ENCODE assay signal across 1 cellular context in genomic region chr3:73143821-73144237, GRCh38.
TF ChIP-seq lines count a peak whose summit lies in the region.

No MANE protein-coding gene starts in this region.

TF ChIP-seq in HEK293, 187 proteins besides CTCF, POLR2A, EP300 and RAD21 (continued from another document and continues in another):
- TF ChIP-seq ZNF518A (tag by site-specific recombination; conservative IDR thresholded peaks at IDR 0.05; ENCODE audit: low read depth): peak; percentile 43; the same call in 1 of the 2 replicates
- no peak for TF ChIP-seq KLF7 (tag by site-specific recombination; IDR thresholded peaks at IDR 0.05; ENCODE audit: borderline replicate concordance)
- peak; percentile 91 for TF ChIP-seq IKZF3 (tag by site-specific recombination; IDR thresholded peaks at IDR 0.05)
- TF ChIP-seq ZBTB44 (tag by site-specific recombination; IDR thresholded peaks at IDR 0.05): peak; percentile 77
- TF ChIP-seq ZNF830 (tag by site-specific recombination; IDR thresholded peaks at IDR 0.05; ENCODE audit: low read depth): no peak
- TF ChIP-seq ZNF223 (tag by site-specific recombination; IDR thresholded peaks at IDR 0.05): no peak
- peak; percentile 35; the same call in 1 of the 2 replicates for TF ChIP-seq ZSCAN30 (tag by site-specific recombination; IDR thresholded peaks at IDR 0.05)
- TF ChIP-seq MEIS1 (CRISPR knock-in tag; IDR thresholded peaks at IDR 0.05; ENCODE audit: borderline replicate concordance): no peak
- TF ChIP-seq ZNF692 (tag by site-specific recombination; IDR thresholded peaks at IDR 0.05): 0 out of 2 replicates have a peak, but pooled peaks have one; percentile 24
- peak; percentile 97 for TF ChIP-seq ZNF843 (tag by site-specific recombination; IDR thresholded peaks at IDR 0.05)
- no peak for TF ChIP-seq ZNF248 (tag by site-specific recombination; IDR thresholded peaks at IDR 0.05)
- TF ChIP-seq ZXDB (tag by site-specific recombination; IDR thresholded peaks at IDR 0.05): peak; percentile 88
- TF ChIP-seq INSM2 (tag by site-specific recombination; IDR thresholded peaks at IDR 0.05): peak; percentile 75
- 0 out of 2 replicates have a peak, but pooled peaks have one; percentile 50 for TF ChIP-seq ZNF660 (tag by site-specific recombination; IDR thresholded peaks at IDR 0.05)
- TF ChIP-seq PRDM6 (tag by site-specific recombination; IDR thresholded peaks at IDR 0.05): peak; percentile 92
- peak; percentile 21; the same call in 1 of the 2 replicates for TF ChIP-seq ZBTB17 (tag by site-specific recombination; IDR thresholded peaks at IDR 0.05)
- TF ChIP-seq ZNF24 (tag by site-specific recombination; IDR thresholded peaks at IDR 0.05): peak; percentile 80
- peak; percentile 64 for TF ChIP-seq GLIS1 (tag by site-specific recombination; IDR thresholded peaks at IDR 0.05)
- TF ChIP-seq ZNF623 (tag by site-specific recombination; IDR thresholded peaks at IDR 0.05): no peak
- no peak for TF ChIP-seq ZNF335 (tag by site-specific recombination; conservative IDR thresholded peaks at IDR 0.05)
- TF ChIP-seq GLI2 (tag by site-specific recombination; IDR thresholded peaks at IDR 0.05; ENCODE audit: borderline replicate concordance, low read depth): 0 out of 2 replicates have a peak, but pooled peaks have one; percentile 21
- TF ChIP-seq ZNF274 (IDR thresholded peaks at IDR 0.05; ENCODE audit: low read length): no peak
- no peak for TF ChIP-seq ZNF274 (tag by site-specific recombination; IDR thresholded peaks at IDR 0.05; ENCODE audit: borderline replicate concordance)
- TF ChIP-seq ZSCAN5A (tag by site-specific recombination; IDR thresholded peaks at IDR 0.05): no peak
- TF ChIP-seq ZBTB6 (tag by site-specific recombination; IDR thresholded peaks at IDR 0.05): no peak
- peak; percentile 82 for TF ChIP-seq PRDM4 (tag by site-specific recombination; IDR thresholded peaks at IDR 0.05)
- no peak for TF ChIP-seq ZNF133 (tag by site-specific recombination; IDR thresholded peaks at IDR 0.05)
- TF ChIP-seq KLF1 (tag by site-specific recombination; IDR thresholded peaks at IDR 0.05): peak; percentile 50; the same call in 1 of the 2 replicates
- TF ChIP-seq HOXA7 (CRISPR knock-in tag; IDR thresholded peaks at IDR 0.05; ENCODE audit: borderline replicate concordance): no peak
- peak; percentile 78; the same call in 1 of the 2 replicates for TF ChIP-seq ZNF600 (tag by site-specific recombination; IDR thresholded peaks at IDR 0.05)
- TF ChIP-seq ZNF664 (tag by site-specific recombination; IDR thresholded peaks at IDR 0.05): no peak
- TF ChIP-seq ZEB2 (tag by site-specific recombination; IDR thresholded peaks at IDR 0.05): peak; percentile 80
- TF ChIP-seq ZNF561 (tag by site-specific recombination; IDR thresholded peaks at IDR 0.05; ENCODE audit: borderline replicate concordance): peak; percentile 95
- TF ChIP-seq ZNF37A (tag by site-specific recombination; IDR thresholded peaks at IDR 0.05): no peak
- TF ChIP-seq ZNF10 (tag by site-specific recombination; IDR thresholded peaks at IDR 0.05): 0 out of 2 replicates have a peak, but pooled peaks have one; percentile 41
- no peak for TF ChIP-seq ZBTB10 (tag by site-specific recombination; IDR thresholded peaks at IDR 0.05)
- TF ChIP-seq OVOL3 (tag by site-specific recombination; IDR thresholded peaks at IDR 0.05): peak; percentile 66; the same call in 1 of the 2 replicates
- no peak for TF ChIP-seq ZNF114 (tag by site-specific recombination; IDR thresholded peaks at IDR 0.05)
- no peak for TF ChIP-seq ZNF16 (tag by site-specific recombination; IDR thresholded peaks at IDR 0.05; ENCODE audit: low read depth)
- TF ChIP-seq FEZF1 (tag by site-specific recombination; IDR thresholded peaks at IDR 0.05): peak; percentile 86
- TF ChIP-seq MYNN (tag by site-specific recombination; IDR thresholded peaks at IDR 0.05; ENCODE audit: borderline replicate concordance): 0 out of 2 replicates have a peak, but pooled peaks have one; percentile 36
- no peak for TF ChIP-seq SP3 (tag by site-specific recombination; IDR thresholded peaks at IDR 0.05)
